Comparison of ENCODE assay signal across 8 cellular contexts in genomic region chr15:59372352-59373211, GRCh38. TPM values are rescaled to one million over a fixed set of nuclear protein-coding genes. Genes with fewer than 3 reads are reported as not detected.
DNase-seq lines count a peak whose midpoint lies in the region; ATAC-seq and TF ChIP-seq lines count a peak whose summit lies in the region.

TSS of gene MYO1E (minus strand) at chr15:59372871. CDS start at chr15:59372500, 371 bp downstream.

- POLR2A ChIA-PET in BJ (lab: Charles Lee) = interaction anchor here (0.6 to 1.0 kb wide), 2 partner anchors 202 to 600 kb away, joined by 3 read pairs; no protein-coding TSS in a partner anchor

- H3K4me3 ChIP-seq in BJ (ENCODE audit: low read depth, low read length) = peak within 1 kb of the TSS; percentile 81
- peak within 1 kb of the TSS; percentile 80 to 94 for H3K4me3 ChIP-seq in stomach smooth muscle (ENCODE audit: low read length in 2 of 2)

- CTCF ChIA-PET in BJ (lab: Yijun Ruan, JAX) = interaction anchor here (0.5 to 1.0 kb wide), 4 partner anchors 125 to 189 kb away, joined by 3 to 4 read pairs (median 3); no protein-coding TSS in a partner anchor

- ATAC-seq in HG03280 (IDR thresholded peaks at IDR 0.05; ENCODE audit: unreplicated experiment) = peak; percentile 55
- ATAC-seq in esophagus mucosa = peak; percentile 90

- H3K9me3 ChIP-seq in stomach smooth muscle (ENCODE audit: control insufficient read depth in 2 of 2, low read length in 2 of 2) = no peaks in the 10 kb centered on the region

- peak within 1 kb of the TSS; percentile 81 to 97 for H3K9ac ChIP-seq in stomach smooth muscle (ENCODE audit: low read length in 2 of 2)

- no peaks in the 10 kb centered on the region for H3K36me3 ChIP-seq in BJ (ENCODE audit: control insufficient read depth, insufficient read depth, low read length)
- no peaks in the 10 kb centered on the region for H3K36me3 ChIP-seq in stomach smooth muscle (ENCODE audit: control insufficient read depth in 2 of 2, insufficient read depth in 2 of 2, low read length in 2 of 2)

- peaks cover 7% of the 10 kb centered on the region for H3K4me1 ChIP-seq in stomach smooth muscle (ENCODE audit: control insufficient read depth, insufficient read depth, low read length)

- TF ChIP-seq CTCF in BJ (IDR thresholded peaks at IDR 0.05; ENCODE audit: insufficient read depth, low read depth, low read length) = no peak

- DNase-seq in BJ (ENCODE audit: low read depth) (peak; percentile 83), NCI-H510A treated with DMSO at 0.1 percent for 48 hours (lab: John Stamatoyannopoulos, UW) (peak; percentile 85), midbrain (lab: John Stamatoyannopoulos, UW) (peak; percentile 95)
- DNase-seq in activated CD8-positive, alpha-beta memory T cell treated with anti-CD3 and anti-CD28 coated beads, Interleukin-2, amount 50 U/mL, for 4 hours = peak; percentile 22

- in situ Hi-C loops in GM18951 (cut with MboI; ENCODE audit: low sequenced_read_pairs, unreplicated experiment) = no loop called here

- peak; percentile 88 for TF ChIP-seq POLR2A in GM18951 (IDR thresholded peaks at IDR 0.05; ENCODE audit: extremely low read depth, insufficient read depth, insufficient read length)

- H3K27me3 ChIP-seq in BJ (ENCODE audit: control insufficient read depth, insufficient read depth, low read length) (no peaks in the 10 kb centered on the region), stomach smooth muscle (ENCODE audit: control insufficient read depth in 1 of 2, insufficient read depth in 2 of 2, low read length in 2 of 2) (no peaks in the 10 kb centered on the region)

- peak within 1 kb of the TSS; percentile 99 for H3K27ac ChIP-seq in stomach smooth muscle (ENCODE audit: low read length)

RNA-seq across cellular contexts. Expression of gene MYO1E, which starts in this region (rescaled TPM):
- polyA plus RNA-seq in BJ (2011; rRNA removed) = 34.0 and 55.8 TPM in 2 replicates
- polyA minus RNA-seq in BJ (2011; rRNA and poly(A)+ RNA removed) = 34.0 and 39.0 TPM in 2 replicates
- total RNA-seq in esophagus mucosa = 117 TPM

Comparison
In these comparisons a context has a peak if more than half of its experiments do, and no peak if none do; other contexts are left out.
1. Peak in every context shown above with its lines: DNase-seq, ATAC-seq, H3K4me3 ChIP-seq and H3K27ac ChIP-seq.
2. DNase-seq: peak in every context shown above with its lines; median percentile 95 in midbrain; 85 in NCI-H510A treated with DMSO at 0.1 percent for 48 hours; 83 in BJ; 22 in activated CD8-positive, alpha-beta memory T cell treated with anti-CD3 and anti-CD28 coated beads, Interleukin-2, amount 50 U/mL, for 4 hours.